In genomic region chr13:59354665-59355064, GRCh38 we compare ENCODE assay signal across 20 cellular contexts.
DNase-seq lines count a peak whose midpoint lies in the region; ATAC-seq, FAIRE-seq and TF ChIP-seq lines count a peak whose summit lies in the region.
"Had no signal": no experiment of that assay in that cellular context is flagged by ENCODE, and none has a peak within 500 bp of the region (broad histone marks: within the 10 kb centered on the region; RNA-seq: fewer than 3 reads in every experiment).

No MANE protein-coding gene starts in this region.

- peaks cover 8% of the 10 kb centered on the region for H3K9me3 Mint-ChIP-seq in progenitor cell of endocrine pancreas (ENCODE audit: low read depth)
- H3K9me3 Mint-ChIP-seq: activated naive CD4-positive, alpha-beta T cell treated with anti-CD3 and anti-CD28 coated beads, Interleukin-2, amount 50 U/mL, for 24 hours had no signal

- ATAC-seq in GM18861 (IDR thresholded peaks at IDR 0.05; ENCODE audit: unreplicated experiment) (peak; percentile 85), HG02798 (IDR thresholded peaks at IDR 0.05; ENCODE audit: poor library complexity, unreplicated experiment) (peak; percentile 67)

- H3K27ac Mint-ChIP-seq in progenitor cell of endocrine pancreas: peak overlapping the region; percentile 59
- H3K27ac Mint-ChIP-seq: activated naive CD4-positive, alpha-beta T cell treated with anti-CD3 and anti-CD28 coated beads, Interleukin-2, amount 50 U/mL, for 24 hours; B cell had no signal

- H3K36me3 Mint-ChIP-seq in progenitor cell of endocrine pancreas (ENCODE audit: insufficient read depth): peaks cover 6% of the 10 kb centered on the region
- H3K36me3 Mint-ChIP-seq: activated naive CD4-positive, alpha-beta T cell treated with anti-CD3 and anti-CD28 coated beads, Interleukin-2, amount 50 U/mL, for 24 hours had no signal

- H3K4me1 Mint-ChIP-seq in progenitor cell of endocrine pancreas (ENCODE audit: low read depth): peaks cover 48% of the 10 kb centered on the region
- H3K4me1 Mint-ChIP-seq: B cell had no signal

- H3K4me3 Mint-ChIP-seq in progenitor cell of endocrine pancreas (ENCODE audit: low read depth): peak overlapping the region; percentile 10
- H3K4me3 Mint-ChIP-seq: activated naive CD4-positive, alpha-beta T cell treated with anti-CD3 and anti-CD28 coated beads, Interleukin-2, amount 50 U/mL, for 24 hours; B cell had no signal

- H3K27me3 Mint-ChIP-seq in progenitor cell of endocrine pancreas: peaks cover 6% of the 10 kb centered on the region
- H3K27me3 Mint-ChIP-seq: B cell had no signal

- DNase-seq in NCI-H69 (lab: John Stamatoyannopoulos, UW) (peak; percentile 14), progenitor cell of endocrine pancreas (ENCODE audit: low spot score, unreplicated experiment) (no peak), RCC 7860 (ENCODE audit: low spot score) (no peak), NCI-H2196 (lab: John Stamatoyannopoulos, UW; ENCODE audit: unreplicated experiment) (no peak), GM19240 (ENCODE audit: insufficient read length, low spot score) (no peak)
- DNase-seq: activated CD4-positive, alpha-beta T cell treated with anti-CD3 and anti-CD28 coated beads, Interleukin-2, amount 50 U/mL, for 1 hour; activated T-cell treated with anti-CD3 and anti-CD28 coated beads, Interleukin-2, amount 50 U/mL, for 1 hour; foreskin melanocyte; Karpas-422; NCI-H146; NCI-H510A; pancreas; stimulated activated CD4-positive, alpha-beta T cell treated with anti-CD3 and anti-CD28 coated beads, Interleukin-4, amount 100 ng/mL, for 24 hours; T1000 had no signal

- TF ChIP-seq CTCF in progenitor cell of endocrine pancreas (IDR thresholded peaks at IDR 0.05; ENCODE audit: unreplicated experiment): no peak

- no peak for FAIRE-seq in RCC 7860 (lab: Jason Lieb, UNC)
- FAIRE-seq: colon, endothelial cell of umbilical vein, pancreas had no signal
